ENCODE assay signal across 1 cellular context in the genomic region with DNA sequence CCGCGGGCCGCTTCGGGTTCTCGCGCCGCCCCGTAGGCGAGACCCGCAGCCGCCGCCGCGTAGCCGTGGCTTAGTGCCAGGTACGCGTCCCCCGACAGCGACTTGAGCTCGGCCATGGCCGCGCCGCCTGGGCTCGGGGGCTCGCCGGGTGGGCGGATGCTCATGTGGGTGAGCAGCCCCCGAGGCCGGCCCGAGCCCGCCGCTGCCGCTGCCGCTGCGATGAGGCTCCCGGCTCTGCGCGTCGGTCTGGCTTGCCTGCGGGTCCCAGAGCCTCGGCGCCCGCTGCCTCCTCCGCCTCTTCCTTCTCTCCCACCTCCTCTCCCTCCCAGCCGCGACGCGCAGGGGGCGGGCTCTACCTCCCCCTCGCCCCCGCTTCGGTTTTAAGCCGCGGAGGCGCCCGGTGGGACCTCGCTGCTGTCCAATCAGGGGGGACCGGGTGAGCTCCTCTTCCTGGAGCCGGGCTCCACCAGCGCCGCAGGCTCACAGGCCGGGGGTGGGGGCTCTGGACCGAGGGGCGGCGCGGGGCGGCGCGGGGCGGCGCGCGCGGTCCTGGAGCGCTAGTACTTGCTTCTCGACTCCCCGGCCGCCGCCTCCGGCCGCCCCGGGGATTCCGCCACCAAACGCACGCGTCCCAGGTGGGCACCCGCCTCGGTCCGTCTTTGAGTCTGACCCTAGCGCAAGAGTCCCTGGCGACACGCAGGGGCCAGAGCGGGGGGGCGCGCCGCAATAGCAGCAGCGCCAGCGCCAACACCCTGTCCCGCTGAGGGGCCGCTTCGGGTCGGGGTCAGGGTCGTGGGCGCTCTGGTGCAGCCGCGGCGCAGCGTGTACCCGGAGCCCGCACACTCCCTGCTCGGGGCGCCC.
TF ChIP-seq lines count a peak whose summit lies in the region.

BHLHE23 (minus strand) TSS at position 354 of the 861 bp plus-strand sequence; CDS start at position 164, 190 bp downstream.

TF ChIP-seq in IMR-90, 13 proteins besides CTCF, POLR2A, EP300 and RAD21 (continued from another document):
- TF ChIP-seq ELK1 (IDR thresholded peaks at IDR 0.05; ENCODE audit: borderline replicate concordance, low read depth, low read length) (no peak), MAZ (IDR thresholded peaks at IDR 0.05; ENCODE audit: borderline replicate concordance, low read depth, low read length) (no peak), FOS (IDR thresholded peaks at IDR 0.05; ENCODE audit: low read depth, low read length) (no peak), NFE2L2 (IDR thresholded peaks at IDR 0.05; ENCODE audit: low read depth, low read length) (no peak), SMC3 (IDR thresholded peaks at IDR 0.05; ENCODE audit: low read depth, low read length) (no peak)
- TF ChIP-seq, protein P1, sequence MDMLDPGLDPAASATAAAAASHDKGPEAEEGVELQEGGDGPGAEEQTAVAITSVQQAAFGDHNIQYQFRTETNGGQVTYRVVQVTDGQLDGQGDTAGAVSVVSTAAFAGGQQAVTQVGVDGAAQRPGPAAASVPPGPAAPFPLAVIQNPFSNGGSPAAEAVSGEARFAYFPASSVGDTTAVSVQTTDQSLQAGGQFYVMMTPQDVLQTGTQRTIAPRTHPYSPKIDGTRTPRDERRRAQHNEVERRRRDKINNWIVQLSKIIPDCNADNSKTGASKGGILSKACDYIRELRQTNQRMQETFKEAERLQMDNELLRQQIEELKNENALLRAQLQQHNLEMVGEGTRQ (IDR thresholded peaks at IDR 0.05; ENCODE audit: low read depth, low read length): no peak
